14 cellular contexts compared by ENCODE assay signal in the genomic region with DNA sequence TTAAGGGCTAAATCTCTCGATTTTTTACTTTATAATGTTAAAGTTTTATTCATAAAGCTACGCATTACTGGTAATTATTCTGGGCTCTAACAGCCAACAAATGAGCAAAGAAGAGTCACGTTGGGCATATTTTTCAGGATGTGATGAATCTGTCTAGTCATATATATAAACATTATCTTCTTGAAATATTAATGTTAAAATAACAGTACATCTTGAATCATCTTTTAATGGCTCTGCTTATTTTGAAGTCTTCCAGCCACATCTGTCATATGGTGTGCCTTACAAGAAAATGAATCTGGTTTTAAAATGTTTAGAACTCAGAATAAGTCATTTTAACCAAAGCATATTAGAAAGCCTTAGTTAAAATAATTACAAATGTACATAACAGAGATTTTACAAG.
DNase-seq lines count a peak whose midpoint lies in the region; ATAC-seq and TF ChIP-seq lines count a peak whose summit lies in the region.
"Had no signal": no experiment of that assay in that cellular context is flagged by ENCODE, and none has a peak within 500 bp of the region (broad histone marks: within the 10 kb centered on the region; RNA-seq: fewer than 3 reads in every experiment).

No MANE protein-coding gene starts in this region.

- peak overlapping the region; percentile 55 for H3K27ac Mint-ChIP-seq in osteocyte (ENCODE audit: unreplicated experiment)
- H3K27ac Mint-ChIP-seq: CD4-positive, alpha-beta T cell had no signal

- DNase-seq in LHCN-M2 (ENCODE audit: low read depth) (peak; percentile 50), fibroblast of mammary gland (ENCODE audit: low read depth) (peak; percentile 31), osteocyte (ENCODE audit: extremely low spot score, unreplicated experiment) (no peak), BE2C (no peak), SIG-M5 treated with dmso at 0.1 percent for 504 hours (lab: John Stamatoyannopoulos, UW; ENCODE audit: unreplicated experiment) (no peak)
- DNase-seq: 8988T; ACHN; C1 segment of cervical spinal cord; Calu3; CD4-positive, alpha-beta T cell; DMS 273 treated with DMSO at 0.1 percent for 48 hours; GM23248 had no signal

- no peak overlapping the region for H3K4me3 Mint-ChIP-seq in osteocyte (ENCODE audit: unreplicated experiment)
- H3K4me3 Mint-ChIP-seq: CD4-positive, alpha-beta T cell had no signal

- no peaks in the 10 kb centered on the region for H3K36me3 Mint-ChIP-seq in osteocyte (ENCODE audit: unreplicated experiment)

- H3K27me3 ChIP-seq in ACC112 (ENCODE audit: insufficient read depth, low read length): no peaks in the 10 kb centered on the region
- H3K27me3 ChIP-seq in BE2C: no peaks in the 10 kb centered on the region

- no peaks in the 10 kb centered on the region for H3K9me3 Mint-ChIP-seq in osteocyte (ENCODE audit: unreplicated experiment)
- H3K9me3 Mint-ChIP-seq: CD4-positive, alpha-beta T cell had no signal

- no peaks in the 10 kb centered on the region for H3K9me3 ChIP-seq in BE2C

- TF ChIP-seq CTCF in fibroblast of mammary gland (conservative IDR thresholded peaks at IDR 0.05; ENCODE audit: control insufficient read depth, insufficient read depth, low read depth, low read length): no peak
- no peak for TF ChIP-seq CTCF in osteocyte (IDR thresholded peaks at IDR 0.05)
- no peak for TF ChIP-seq CTCF in BE2C (IDR thresholded peaks at IDR 0.05; ENCODE audit: low read depth, low read length)

- H3K27ac ChIP-seq in ACC112 (ENCODE audit: low read depth, low read length): peak overlapping the region; percentile 69
- H3K27ac ChIP-seq: GM23248 had no signal

- H3K4me1 ChIP-seq in ACC112 (ENCODE audit: control insufficient read depth, insufficient read depth, low read length, unreplicated experiment) (peaks cover 36% of the 10 kb centered on the region), BE2C (0 out of 2 replicates have a peak, but pooled peaks cover 3% of the 10 kb centered on the region)

- H2AFZ ChIP-seq in ACC112 (ENCODE audit: low read length, unreplicated experiment): peak overlapping the region; percentile 66
- H2AFZ ChIP-seq: GM23248 had no signal

- no peak for ATAC-seq in HG03520 (IDR thresholded peaks at IDR 0.05; ENCODE audit: unreplicated experiment)

- no peaks in the 10 kb centered on the region for H3K79me2 ChIP-seq in ACC112 (ENCODE audit: control insufficient read depth, insufficient read depth, low read length, unreplicated experiment)

- no peaks in the 10 kb centered on the region for H3K27me3 Mint-ChIP-seq in osteocyte (ENCODE audit: unreplicated experiment)
- H3K27me3 Mint-ChIP-seq: CD4-positive, alpha-beta T cell had no signal

- H3K4me3 ChIP-seq in ACC112 (ENCODE audit: low read depth, low read length) (peak overlapping the region; percentile 6; the same call in 1 of the 2 replicates), fibroblast of mammary gland (ENCODE audit: control insufficient read depth, low read depth, low read length) (no peak overlapping the region), BE2C (ENCODE audit: low read depth, low read length) (no peak overlapping the region)
- H3K4me3 ChIP-seq: GM23248 had no signal

- H3K4me1 Mint-ChIP-seq in osteocyte (ENCODE audit: unreplicated experiment): peaks cover 29% of the 10 kb centered on the region

- H3K36me3 ChIP-seq in ACC112 (ENCODE audit: insufficient read depth, low read length) (0 out of 2 replicates have a peak, but pooled peaks cover 3% of the 10 kb centered on the region), BE2C (no peaks in the 10 kb centered on the region)

Comparison
In these comparisons a context has a peak if more than half of its experiments do, and no peak if none do; other contexts are left out.
1. DNase-seq: peak in LHCN-M2 (single experiment) and fibroblast of mammary gland (single experiment); none in osteocyte (single experiment), BE2C (single experiment) and SIG-M5 treated with dmso at 0.1 percent for 504 hours (single experiment).